8 cellular contexts compared by ENCODE assay signal in genomic region chr1:230169454-230170152, GRCh38.
DNase-seq lines count a peak whose midpoint lies in the region; ATAC-seq, FAIRE-seq and TF ChIP-seq lines count a peak whose summit lies in the region.

No MANE protein-coding gene starts in this region.

- peak overlapping the region; percentile 64 for H3K27ac ChIP-seq in psoas muscle

- H3K4me3 ChIP-seq in psoas muscle: peak overlapping the region; percentile 52
- no peak overlapping the region for H3K4me3 ChIP-seq in BE2C (ENCODE audit: low read depth, low read length)

- no peak for TF ChIP-seq POLR2A in GM12892 (IDR thresholded peaks at IDR 0.05; ENCODE audit: low read depth, low read length)

- H3K36me3 ChIP-seq in psoas muscle (ENCODE audit: insufficient read depth in 1 of 2, low read depth in 1 of 2): no peaks in the 10 kb centered on the region
- no peaks in the 10 kb centered on the region for H3K36me3 ChIP-seq in BE2C

- 30 to 55% (median 32%) methylated on average over 8 of the region's 8 CpGs for WGBS in psoas muscle, 3 donors

- intact Hi-C loops in psoas muscle (cut with DNase I) (loop anchor here in 1 of 2 donors (5.0 to 10.0 kb wide), 2 partner anchors 67 to 305 kb away; no protein-coding TSS in a partner anchor), posterior vena cava (cut with DNase I) (loop anchor here (5.0 to 10.0 kb wide), 2 partner anchors 65 to 1132 kb away; no protein-coding TSS in a partner anchor)

- H3K9me3 ChIP-seq in psoas muscle (no peaks in the 10 kb centered on the region), BE2C (no peaks in the 10 kb centered on the region)

- DNase-seq in GM12892 (ENCODE audit: insufficient read length) (no peak), dedifferentiated amniotic fluid mesenchymal stem cell (ENCODE audit: extremely low spot score) (peak; percentile 20), psoas muscle (no peak), BE2C (no peak), HT-29 (ENCODE audit: low spot score) (no peak), posterior vena cava (ENCODE audit: low spot score) (no peak)

- FAIRE-seq in GM12892 (lab: Jason Lieb, UNC): peak; percentile 77

- TF ChIP-seq CTCF in psoas muscle (IDR thresholded peaks at IDR 0.05) (no peak), BE2C (IDR thresholded peaks at IDR 0.05; ENCODE audit: low read depth, low read length) (no peak)

- peak; percentile 43 for ATAC-seq in HG03103 (IDR thresholded peaks at IDR 0.05; ENCODE audit: low read depth, unreplicated experiment)
- ATAC-seq in psoas muscle: peak in 2 of 4 donors; percentile 20 to 21
- ATAC-seq in GM19023 (IDR thresholded peaks at IDR 0.05; ENCODE audit: unreplicated experiment): no peak

- H3K4me1 ChIP-seq in psoas muscle (peaks cover 48% of the 10 kb centered on the region), BE2C (peaks cover 12% of the 10 kb centered on the region)

- H3K27me3 ChIP-seq in psoas muscle (ENCODE audit: insufficient read depth in 3 of 3, low read length in 2 of 3) (no peaks in the 10 kb centered on the region), BE2C (no peaks in the 10 kb centered on the region)
